19 cellular contexts compared by ENCODE assay signal in the genomic region with DNA sequence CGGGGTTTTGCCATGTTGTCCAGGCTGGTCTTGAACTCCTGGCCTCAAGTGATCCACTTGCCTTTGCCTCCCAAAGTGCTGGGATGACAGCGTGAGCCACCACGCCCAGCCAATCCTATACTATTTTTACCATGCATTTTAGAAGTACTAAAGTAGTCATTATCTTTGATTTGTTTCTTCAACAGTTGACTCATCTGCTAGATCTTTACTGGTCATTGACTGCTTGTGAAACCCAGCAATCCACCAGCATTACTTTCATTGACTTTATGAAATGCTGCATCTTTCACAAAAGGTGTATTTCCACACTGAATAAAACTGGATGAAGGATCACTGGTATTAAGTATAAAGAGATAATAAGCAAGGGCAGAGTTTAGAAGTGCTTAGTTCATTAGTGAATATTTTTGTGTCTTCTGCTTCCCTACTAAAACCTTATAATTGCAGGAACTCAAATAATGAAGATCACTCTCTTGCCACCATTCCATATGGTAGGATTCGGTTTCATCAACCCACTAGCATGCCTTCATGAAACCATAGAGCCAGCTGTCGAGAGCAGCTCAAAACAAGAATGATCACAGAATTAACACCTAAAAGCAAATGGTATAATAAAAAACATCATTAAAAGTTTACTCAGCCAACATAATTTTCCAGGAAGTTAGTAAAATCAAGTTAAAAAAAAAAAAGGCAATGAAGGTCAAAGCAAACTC. TPM values are rescaled to one million over a fixed set of nuclear protein-coding genes. Genes with fewer than 3 reads are reported as not detected.
A peak's percentile ranks its signal among the peaks of the same experiment; 100 is the strongest.
DNase-seq lines count a peak whose midpoint lies in the region; ATAC-seq and TF ChIP-seq lines count a peak whose summit lies in the region.
"Had no signal": no experiment of that assay in that cellular context is flagged by ENCODE, and none has a peak within 500 bp of the region (broad histone marks: within the 10 kb centered on the region; RNA-seq: fewer than 3 reads in every experiment).

No MANE protein-coding gene starts in this region.

- H2AFZ ChIP-seq in mammary epithelial cell (ENCODE audit: low read depth, low read length) (no peak overlapping the region), mesenchymal stem cell (ENCODE audit: low read depth, low read length) (no peak overlapping the region)

- no peak overlapping the region for H2BK120ac ChIP-seq in mesenchymal stem cell (ENCODE audit: low read depth, low read length)

- peaks cover 2% of the 10 kb centered on the region for H3K27me3 Mint-ChIP-seq in HFFc6 (ENCODE audit: insufficient read depth)
- H3K27me3 Mint-ChIP-seq: activated B cell treated with CpG ODN at 0.5 μM for 24 hours; activated naive CD8-positive, alpha-beta T cell treated with anti-CD3 and anti-CD28 coated beads, Interleukin-2, amount 10 ng/mL, durations not matched to agents 7 days and 5 days had no signal

- dilution Hi-C loops in mammary epithelial cell (cut with HindIII; ENCODE audit: low sequenced_read_pairs), result no loop called here

- H2BK5ac ChIP-seq in mesenchymal stem cell (ENCODE audit: low read depth, low read length, poor library complexity, severe bottlenecking), result no peak overlapping the region

- TF ChIP-seq CTCF in HFFc6 (IDR thresholded peaks at IDR 0.05) (no peak), mammary epithelial cell (conservative IDR thresholded peaks at IDR 0.05 in 1 of 2, IDR thresholded peaks at IDR 0.05 in 1 of 2; ENCODE audit: extremely low read depth in 1 of 2, insufficient read depth in 1 of 2, low read depth in 1 of 2, low read length in 2 of 2) (no peak)

- peak overlapping the region; percentile 35 for H3K27ac Mint-ChIP-seq in HFFc6
- H3K27ac Mint-ChIP-seq: activated B cell treated with CpG ODN at 0.5 μM for 24 hours; activated naive CD8-positive, alpha-beta T cell treated with anti-CD3 and anti-CD28 coated beads, Interleukin-2, amount 10 ng/mL, durations not matched to agents 7 days and 5 days; T-helper 2 cell treated with Interferon-gamma antibody and Interleukin-4, amounts not matched to agents 5 μg/mL and 100 μg/mL, for 36 hours had no signal

- H3K18ac ChIP-seq in mesenchymal stem cell (ENCODE audit: low read depth in 1 of 2, low read length in 2 of 2), result no peak overlapping the region

- H3K4me1 ChIP-seq in BLaER1, result peaks cover 45% of the 10 kb centered on the region
- peaks cover 15% of the 10 kb centered on the region for H3K4me1 ChIP-seq in mammary epithelial cell (ENCODE audit: insufficient read depth, low read length)
- H3K4me1 ChIP-seq in mesenchymal stem cell (ENCODE audit: control insufficient read depth, insufficient read depth, low read depth, low read length), result peaks cover 2% of the 10 kb centered on the region

- ATAC-seq in HG03565 (IDR thresholded peaks at IDR 0.05; ENCODE audit: unreplicated experiment), result no peak
- ATAC-seq: sciatic nerve had no signal

- no peak overlapping the region for H2BK15ac ChIP-seq in mesenchymal stem cell (ENCODE audit: low read depth, poor library complexity, severe bottlenecking)

- CTCF ChIA-PET in mammary epithelial cell (lab: Charles Lee; ENCODE audit: low non-redundant PET), result no interaction called here

- H3K9me3 Mint-ChIP-seq in HFFc6, result peaks cover 6% of the 10 kb centered on the region
- H3K9me3 Mint-ChIP-seq: activated B cell treated with CpG ODN at 0.5 μM for 24 hours; T-helper 2 cell treated with Interferon-gamma antibody and Interleukin-4, amounts not matched to agents 5 μg/mL and 100 μg/mL, for 36 hours had no signal

- H3K9ac ChIP-seq in BLaER1 (no peak overlapping the region), mammary epithelial cell (ENCODE audit: insufficient read depth, low read length) (no peak overlapping the region), mesenchymal stem cell (ENCODE audit: low read length) (no peak overlapping the region)

- H3K9me3 ChIP-seq in BLaER1 (peaks cover 71% of the 10 kb centered on the region), mammary epithelial cell (replicated peaks; ENCODE audit: insufficient read depth, low read length) (peaks cover 5% of the 10 kb centered on the region), mesenchymal stem cell (ENCODE audit: control insufficient read depth, low read length) (no peaks in the 10 kb centered on the region)

- H4K20me1 ChIP-seq in BLaER1 (no peaks in the 10 kb centered on the region), mammary epithelial cell (ENCODE audit: insufficient read depth, low read length) (no peaks in the 10 kb centered on the region)

- peaks cover 63% of the 10 kb centered on the region for H3K36me3 Mint-ChIP-seq in HFFc6 (ENCODE audit: low read depth)

- peaks cover 71% of the 10 kb centered on the region for H3K4me1 Mint-ChIP-seq in HFFc6 (ENCODE audit: low read depth)

- no peak overlapping the region for H2BK12ac ChIP-seq in mesenchymal stem cell (ENCODE audit: low read length in 2 of 2)

- H3K36me3 ChIP-seq in BLaER1, result peaks cover 32% of the 10 kb centered on the region; the same call in 1 of the 2 replicates
- H3K36me3 ChIP-seq in mammary epithelial cell (ENCODE audit: insufficient read depth, low read length), result peaks cover 21% of the 10 kb centered on the region
- H3K36me3 ChIP-seq in mesenchymal stem cell (ENCODE audit: control insufficient read depth in 1 of 2, insufficient read depth in 2 of 2, low read depth in 1 of 2, low read length in 2 of 2), result peaks cover 5 to 46% of the 10 kb centered on the region in 2 experiments

- WGBS in mammary epithelial cell (ENCODE audit: low coverage, missing lambda C conversion rate), result 94% methylated on average over 5 of the region's 5 CpGs
- WGBS in mesenchymal stem cell, result 100% methylated on average over 3 of the region's 5 CpGs

- DNase-seq in HFFc6, result peak; percentile 61
- peak; percentile 56 for DNase-seq in mammary epithelial cell
- DNase-seq in mesenchymal stem cell, result peak; percentile 68
- no peak for DNase-seq in hypothalamus (lab: John Stamatoyannopoulos, UW)
- DNase-seq in stimulated activated CD4-positive, alpha-beta T cell treated with anti-CD3 and anti-CD28 coated beads, Interleukin-4, amount 100 ng/mL, for 24 hours, result no peak
- DNase-seq: activated B cell treated with CpG ODN at 0.5 μM for 24 hours; activated naive CD8-positive, alpha-beta T cell treated with anti-CD3 and anti-CD28 coated beads, Interleukin-2, amount 10 ng/mL, durations not matched to agents 7 days and 5 days; central memory CD4-positive, alpha-beta T cell; effector CD4-positive, alpha-beta T cell; KG1; NCI-H1048; NCI-H2081; NCI-H69; occipital lobe; stimulated activated CD4-positive, alpha-beta T cell treated with anti-CD3 and anti-CD28 coated beads, Interleukin-1b, Interleukin-23, amount 100 ng/mL, for 48 hours had no signal

- H3K79me2 ChIP-seq in mammary epithelial cell (ENCODE audit: insufficient read depth, low read length), result peaks cover 93% of the 10 kb centered on the region

- no peak overlapping the region for H3K23ac ChIP-seq in mesenchymal stem cell (ENCODE audit: low read length in 2 of 2)

- no peak overlapping the region for H4K8ac ChIP-seq in mesenchymal stem cell (ENCODE audit: low read length)

- peak overlapping the region; percentile 38 for H3K4me2 ChIP-seq in BLaER1
- no peak overlapping the region for H3K4me2 ChIP-seq in mammary epithelial cell (ENCODE audit: insufficient read depth, low read depth, low read length)
- H3K4me2 ChIP-seq in mesenchymal stem cell (ENCODE audit: low read length, poor library complexity, severe bottlenecking), result no peak overlapping the region

- in situ Hi-C loops in mammary epithelial cell (cut with MboI; ENCODE audit: low sequenced_read_pairs in 2 of 2), result no loop called here

- BruUV-seq in mammary epithelial cell (replicated peaks; lab: Mats Ljungman, UMichigan), result no TSS peak

- H3K4me3 ChIP-seq in BLaER1 (no peak overlapping the region), mammary epithelial cell (replicated peaks in 1 of 3; ENCODE audit: insufficient read depth in 1 of 3, low read depth in 2 of 3, low read length in 3 of 3) (no peak overlapping the region), mesenchymal stem cell (ENCODE audit: insufficient read depth in 1 of 2, low read depth in 1 of 2, low read length in 2 of 2) (no peak overlapping the region)

- H4K91ac ChIP-seq in mesenchymal stem cell (ENCODE audit: low read length), result no peak overlapping the region

- H3K27ac ChIP-seq in BLaER1 (peak overlapping the region; percentile 21; the same call in 1 of the 2 replicates), mammary epithelial cell (ENCODE audit: insufficient read depth, low read depth, low read length) (peak overlapping the region; percentile 24), mesenchymal stem cell (ENCODE audit: low read length, poor library complexity, severe bottlenecking) (no peak overlapping the region)

- no peaks in the 10 kb centered on the region for H3K27me3 ChIP-seq in BLaER1
- H3K27me3 ChIP-seq in mammary epithelial cell (ENCODE audit: insufficient read depth, low read length), result no peaks in the 10 kb centered on the region
- H3K27me3 ChIP-seq in mesenchymal stem cell (ENCODE audit: control insufficient read depth in 1 of 2, insufficient read depth in 1 of 2, low read length in 2 of 2), result no peaks in the 10 kb centered on the region

- H3K14ac ChIP-seq in mesenchymal stem cell (ENCODE audit: low read length in 2 of 2), result no peak overlapping the region

- peaks cover 16% of the 10 kb centered on the region for H3K79me1 ChIP-seq in mesenchymal stem cell (replicated peaks; ENCODE audit: low read length, poor library complexity, severe bottlenecking)

- intact Hi-C loops in mammary epithelial cell (cut with micrococcal nuclease), result no loop called here

- H2AK5ac ChIP-seq in mesenchymal stem cell (ENCODE audit: low read length, severe bottlenecking), result no peak overlapping the region

- peak overlapping the region; percentile 24; the same call in 1 of the 2 replicates for H3K4me3 Mint-ChIP-seq in HFFc6
- H3K4me3 Mint-ChIP-seq: activated B cell treated with CpG ODN at 0.5 μM for 24 hours; activated naive CD8-positive, alpha-beta T cell treated with anti-CD3 and anti-CD28 coated beads, Interleukin-2, amount 10 ng/mL, durations not matched to agents 7 days and 5 days; T-helper 2 cell treated with Interferon-gamma antibody and Interleukin-4, amounts not matched to agents 5 μg/mL and 100 μg/mL, for 36 hours had no signal

- H3K4ac ChIP-seq in mesenchymal stem cell (ENCODE audit: low read depth in 1 of 2, low read length in 2 of 2), result peak overlapping the region in 1 of 2 experiments; percentile 9

RNA-seq across cellular contexts. Expression of a gene that starts 33.1 kb away (rescaled TPM):
- 10 to 100 TPM; 37.4 to 49.9 (median 44.4) TPM for total RNA-seq in HFFc6 (2021; fragmentation: NEBNext Ultra II Directional; extraction: Animal tissue kit (Norgen Biotek cat#: 25700))
- total RNA-seq in mammary epithelial cell, result 10 to 100 TPM; 25.8 to 36.2 TPM
- 27.6 TPM for polyA plus RNA-seq in mammary epithelial cell
- polyA minus RNA-seq in mammary epithelial cell, result 45.6 TPM
- 30.0 TPM for polyA plus RNA-seq in mesenchymal stem cell (2013, experiment 1 of 2)
- 28.7 TPM for polyA plus RNA-seq in mesenchymal stem cell (2013, experiment 2 of 2)

Comparison
In these comparisons a context has a peak if more than half of its experiments do, and no peak if none do; other contexts are left out.
1. DNase-seq: peak in HFFc6 (single experiment), mammary epithelial cell (single experiment) and mesenchymal stem cell (single experiment); none in hypothalamus (0 of 51) and stimulated activated CD4-positive, alpha-beta T cell treated with anti-CD3 and anti-CD28 coated beads, Interleukin-4, amount 100 ng/mL, for 24 hours (single experiment).